Comparison of ENCODE assay signal across 11 cellular contexts in the genomic region with DNA sequence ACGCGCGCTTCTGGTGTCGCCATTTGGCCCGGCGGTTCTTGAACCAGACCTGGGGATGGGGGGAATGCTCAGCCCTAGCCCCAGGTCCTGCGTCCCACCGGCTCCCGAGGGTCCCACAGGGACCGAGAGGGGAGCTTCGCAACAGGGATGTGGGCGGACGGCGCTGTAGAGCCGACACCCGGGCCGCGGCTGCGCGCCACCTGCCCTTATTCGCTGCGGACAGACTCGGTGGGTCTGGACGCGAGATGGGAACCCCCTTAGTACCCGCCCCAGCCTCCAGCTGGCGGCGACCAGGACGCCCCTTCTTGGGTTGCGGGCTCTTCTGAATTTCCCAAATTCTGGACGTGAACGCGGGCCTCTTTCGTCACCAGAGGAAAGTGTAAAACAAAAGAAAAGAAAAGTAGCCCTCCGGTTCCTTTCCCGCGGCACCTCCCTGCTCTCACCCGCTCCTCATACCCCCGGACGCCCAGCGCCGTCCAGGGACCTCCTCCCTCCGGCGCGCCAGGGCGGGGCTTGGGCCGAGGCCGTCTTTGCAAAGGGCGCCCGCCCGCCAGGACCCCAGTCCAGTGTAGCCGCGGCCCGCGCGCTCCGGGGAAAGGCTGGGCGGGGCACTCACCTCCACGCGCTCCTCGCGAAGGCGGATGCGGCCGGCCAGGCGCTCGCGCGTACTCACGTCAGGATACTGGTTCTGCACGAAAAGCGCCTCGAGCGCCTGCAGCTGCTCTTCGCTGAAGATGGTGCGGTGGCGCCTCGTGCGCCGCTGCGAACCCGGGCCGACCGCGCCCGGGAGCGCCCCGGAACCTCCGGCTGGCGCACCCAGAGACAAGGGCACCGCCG. TPM values are rescaled to one million over a fixed set of nuclear protein-coding genes. Genes with fewer than 3 reads are reported as not detected.
DNase-seq lines count a peak whose midpoint lies in the region; ATAC-seq, FAIRE-seq and TF ChIP-seq lines count a peak whose summit lies in the region.
"Had no signal": no experiment of that assay in that cellular context is flagged by ENCODE, and none has a peak within 500 bp of the region (broad histone marks: within the 10 kb centered on the region; RNA-seq: fewer than 3 reads in every experiment).

No MANE protein-coding gene starts in this region.

- H3K23me2 ChIP-seq in H1 (ENCODE audit: low read depth, low read length) = peaks cover 7% of the 10 kb centered on the region; the same call in 1 of the 2 replicates

- FAIRE-seq in H1 (lab: Jason Lieb, UNC) = no peak
- FAIRE-seq: GM18507, kidney had no signal

- H3K23ac ChIP-seq in H1 (ENCODE audit: insufficient read length) = no peak overlapping the region

- H2AFZ ChIP-seq in H1 (ENCODE audit: low read length) = peak overlapping the region; percentile 65; the same call in 1 of the 2 replicates

- H3K4me2 ChIP-seq in H1 (ENCODE audit: insufficient read depth in 1 of 2, low read depth in 2 of 2, low read length in 2 of 2) (peak overlapping the region; percentile 40 to 71), skeletal muscle satellite cell (ENCODE audit: low read length) (peak overlapping the region; percentile 52)

- no peak overlapping the region for H2BK5ac ChIP-seq in H1 (ENCODE audit: low read depth, low read length)

- no peak overlapping the region for H2BK120ac ChIP-seq in H1 (replicated peaks; ENCODE audit: low read depth, low read length)

- H2BK12ac ChIP-seq in H1 (ENCODE audit: low read depth, low read length) = no peak overlapping the region

- H3K14ac ChIP-seq in H1 (ENCODE audit: insufficient read length) = no peak overlapping the region

- no peak for TF ChIP-seq RAD21 in H1 (IDR thresholded peaks at IDR 0.05 in 1 of 2, conservative IDR thresholded peaks at IDR 0.05 in 1 of 2; ENCODE audit: low read depth in 2 of 2, low read length in 2 of 2)

- TF ChIP-seq CTCF in GM06990 (IDR thresholded peaks at IDR 0.05; ENCODE audit: insufficient read depth, low read length, poor library complexity, severe bottlenecking) = no peak
- TF ChIP-seq CTCF in RWPE2 (IDR thresholded peaks at IDR 0.05; ENCODE audit: poor library complexity, severe bottlenecking) = no peak
- TF ChIP-seq CTCF in H1 (IDR thresholded peaks at IDR 0.05; ENCODE audit: control extremely low read depth in 1 of 3, insufficient read depth in 1 of 3, low read depth in 1 of 3, low read length in 3 of 3) = no peak

- no peak overlapping the region for H3K56ac ChIP-seq in H1 (replicated peaks; ENCODE audit: insufficient read length, low read depth, low read length)

- ATAC-seq in RWPE2 (ENCODE audit: low read depth) (peak; percentile 33; the same call in 2 of the 3 replicates), GM21786 (IDR thresholded peaks at IDR 0.05; ENCODE audit: unreplicated experiment) (no peak), GM18519 (IDR thresholded peaks at IDR 0.05; ENCODE audit: low FRiP score, unreplicated experiment) (no peak), HG02623 (IDR thresholded peaks at IDR 0.05; ENCODE audit: unreplicated experiment) (no peak)

- H3K4ac ChIP-seq in H1 (replicated peaks; ENCODE audit: insufficient read length, low read depth, low read length) = no peak overlapping the region

- H4K5ac ChIP-seq in H1 (ENCODE audit: insufficient read length, low read depth, low read length) = no peak overlapping the region

- H3K36me3 ChIP-seq in GM06990 (ENCODE audit: control insufficient read depth, insufficient read depth, low read length) = no peaks in the 10 kb centered on the region
- no peaks in the 10 kb centered on the region for H3K36me3 ChIP-seq in RWPE2 (ENCODE audit: low read depth)
- H3K36me3 ChIP-seq in H1 (ENCODE audit: control insufficient read depth in 2 of 4, insufficient read depth in 4 of 4, low read length in 3 of 4) = peaks cover 0 to 12% (median 0%) of the 10 kb centered on the region in 4 experiments; a peak in 1 of 8 replicates
- H3K36me3 ChIP-seq in skeletal muscle satellite cell (ENCODE audit: insufficient read depth, low read length) = no peaks in the 10 kb centered on the region

- peak overlapping the region; percentile 22 for H3K4me3 ChIP-seq in GM06990 (replicated peaks; ENCODE audit: low read depth, low read length)
- peak overlapping the region; percentile 7 for H3K4me3 ChIP-seq in RWPE2 (ENCODE audit: severe bottlenecking)
- H3K4me3 ChIP-seq in H1 (ENCODE audit: extremely low read depth in 1 of 4, insufficient read depth in 2 of 4, low read depth in 3 of 4, low read length in 4 of 4) = peak overlapping the region; percentile 3 to 53 (median 8); a peak in 7 of 8 replicates
- H3K4me3 ChIP-seq in skeletal muscle satellite cell (ENCODE audit: low read length) = no peak overlapping the region

- H3K27me3 ChIP-seq in GM06990 (replicated peaks; ENCODE audit: control insufficient read depth, insufficient read depth, low read length) (peaks cover 1% of the 10 kb centered on the region; the same call in 1 of the 2 replicates), RWPE2 (ENCODE audit: insufficient read depth, poor library complexity, severe bottlenecking) (peaks cover 41% of the 10 kb centered on the region), H1 (replicated peaks in 1 of 4; ENCODE audit: control insufficient read depth in 3 of 4, extremely low read depth in 1 of 4, insufficient read depth in 3 of 4, low read length in 3 of 4) (peaks cover 52 to 71% (median 61%) of the 10 kb centered on the region in 4 experiments), skeletal muscle satellite cell (ENCODE audit: control insufficient read depth, insufficient read depth, low read length) (peaks cover 59% of the 10 kb centered on the region)

- 12% methylated on average over 69 of the region's 92 CpGs; no CpG with 5 or more reads in 1 of the 2 experiments for WGBS in H1 (ENCODE audit: extremely low coverage in 1 of 2, insufficient coverage in 1 of 2, insufficient read length in 1 of 2, insufficient replicate concordance in 2 of 2, low coverage in 1 of 2, low lambda C conversion rate in 2 of 2, missing lambda C conversion rate in 1 of 2), 2 experiments

- H3K79me2 ChIP-seq in H1 (ENCODE audit: control insufficient read depth in 1 of 2, insufficient read depth in 2 of 2, low read length in 2 of 2) = peaks cover 0 to under 1% of the 10 kb centered on the region in 2 experiments; a peak in 1 of 4 replicates

- H3K27ac ChIP-seq in RWPE2 (ENCODE audit: poor library complexity, severe bottlenecking) = no peak overlapping the region
- H3K27ac ChIP-seq in H1 (ENCODE audit: low read depth, low read length) = no peak overlapping the region

- TF ChIP-seq POLR2A in H1 (IDR thresholded peaks at IDR 0.05; ENCODE audit: control extremely low read depth in 1 of 2, low read depth in 2 of 2, low read length in 2 of 2) = no peak

- H4K20me1 ChIP-seq in H1 (replicated peaks in 1 of 2; ENCODE audit: control insufficient read depth in 1 of 2, insufficient read depth in 2 of 2, low read length in 2 of 2) = peaks cover 2 to 12% of the 10 kb centered on the region in 2 experiments

- H3K18ac ChIP-seq in H1 (ENCODE audit: extremely low read depth, low read length) = no peak overlapping the region; the same call in 1 of the 2 replicates

- H2BK15ac ChIP-seq in H1 (ENCODE audit: low read length) = no peak overlapping the region

- no peak overlapping the region for H4K91ac ChIP-seq in H1 (replicated peaks; ENCODE audit: insufficient read length, low read length)

- no peaks in the 10 kb centered on the region for H3K9me3 ChIP-seq in RWPE2 (ENCODE audit: severe bottlenecking)
- 0 out of 4 replicates have a peak, but pooled peaks cover 0 to 6% of the 10 kb centered on the region in 2 experiments for H3K9me3 ChIP-seq in H1 (ENCODE audit: insufficient read depth in 2 of 2, low read depth in 1 of 2, low read length in 1 of 2)
- H3K9me3 ChIP-seq in skeletal muscle satellite cell (replicated peaks; ENCODE audit: low read length) = no peaks in the 10 kb centered on the region

- no peaks in the 10 kb centered on the region for H3K79me1 ChIP-seq in H1 (ENCODE audit: low read depth, low read length)

- CTCF ChIA-PET in H1 (lab: Charles Lee; ENCODE audit: partially characterized antibody) = interaction anchor here (1.1 to 2.8 kb wide), 2 partner anchors 11 to 30 kb away, joined by 3 to 13 read pairs; a partner anchor contains a TSS

- peak overlapping the region; percentile 85 for H4K8ac ChIP-seq in H1 (ENCODE audit: extremely low read depth, insufficient read depth, low read length)

- POLR2A ChIA-PET in H1 (lab: Charles Lee; ENCODE audit: partially characterized antibody) = interaction anchor here (1.2 to 2.3 kb wide), 5 partner anchors 9 to 138 kb away, joined by 3 to 7 read pairs (median 4); a partner anchor contains a TSS

- H3K4me1 ChIP-seq in RWPE2 (ENCODE audit: insufficient read depth, poor library complexity, severe bottlenecking) (peaks cover 3% of the 10 kb centered on the region), H1 (replicated peaks in 1 of 4; ENCODE audit: control insufficient read depth in 3 of 4, insufficient read depth in 4 of 4, low read length in 3 of 4) (peaks cover 0 to 7% (median 5%) of the 10 kb centered on the region in 4 experiments; a peak in 5 of 7 replicates), skeletal muscle satellite cell (ENCODE audit: control insufficient read depth, insufficient read depth, low read length) (no peaks in the 10 kb centered on the region)

- DNase-seq in GM06990 (ENCODE audit: extremely low read depth, insufficient read length) = no peak
- no peak for DNase-seq in RWPE2 (ENCODE audit: low spot score)
- peak in 1 of 2 experiments; percentile 84 for DNase-seq in H1 (ENCODE audit: low read depth in 1 of 2, low spot score in 2 of 2)
- DNase-seq in cerebellum (ENCODE audit: low spot score) = no peak
- DNase-seq: activated CD8-positive, alpha-beta memory T cell treated with anti-CD3 and anti-CD28 coated beads, Interleukin-2, amount 50 U/mL, for 4 hours; kidney had no signal

- H2AK5ac ChIP-seq in H1 (ENCODE audit: low read depth, low read length) = no peak overlapping the region

- H3K9ac ChIP-seq in H1 (replicated peaks in 1 of 4; ENCODE audit: extremely low read depth in 1 of 4, low read depth in 3 of 4, low read length in 3 of 4) (no peak overlapping the region), skeletal muscle satellite cell (ENCODE audit: low read depth, low read length) (no peak overlapping the region)

- TF ChIP-seq EP300 in H1 (IDR thresholded peaks at IDR 0.05; ENCODE audit: borderline replicate concordance in 1 of 2, low read depth in 2 of 2, low read length in 2 of 2) = no peak

- no peak overlapping the region for H2BK20ac ChIP-seq in H1 (ENCODE audit: low read length)

RNA-seq across cellular contexts. Expression of a gene that starts 0.8 kb away (rescaled TPM):
- total RNA-seq in H1 (2021; fragmentation: NEBNext Ultra II Directional; extraction: Animal tissue kit (Norgen Biotek cat#: 25700)) = 0.42 and 0.48 TPM in 2 replicates
- polyA plus RNA-seq in H1 (2011; rRNA removed) = 0.17 and 0.19 TPM in 2 replicates
- 0.08 TPM for polyA plus RNA-seq in H1 (2011; cell fraction: cytosol; rRNA removed)
- polyA plus RNA-seq in H1 (2011; cell fraction: nucleus; rRNA removed) = not detected
- polyA plus RNA-seq in H1 (2012, experiment 1 of 2) = 0.31 TPM in 2 of 4 replicates, not detected in the others
- polyA plus RNA-seq in H1 (2012, experiment 2 of 2) = not detected
- polyA plus RNA-seq in H1 (2013, experiment 1 of 2) = 0.04 TPM
- 0.09 TPM for polyA plus RNA-seq in H1 (2013, experiment 2 of 2)
- not detected in 2 replicates for polyA minus RNA-seq in H1 (2011; rRNA and poly(A)+ RNA removed)
- not detected for polyA minus RNA-seq in H1 (2011; cell fraction: cytosol; rRNA and poly(A)+ RNA removed)
- polyA minus RNA-seq in H1 (2011; cell fraction: nucleus; rRNA and poly(A)+ RNA removed) = not detected
- total RNA-seq in skeletal muscle satellite cell (2012; rRNA removed) = not detected in 2 replicates
- not detected for total RNA-seq in cerebellum
- total RNA-seq: kidney had no signal

RNA-seq across cellular contexts. Expression of a gene that starts 4.8 kb away (rescaled TPM):
- total RNA-seq in H1 (2021; fragmentation: NEBNext Ultra II Directional; extraction: Animal tissue kit (Norgen Biotek cat#: 25700)) = 16.0 and 18.6 TPM in 2 replicates
- 12.2 and 16.7 TPM in 2 replicates for polyA plus RNA-seq in H1 (2011; rRNA removed)
- polyA plus RNA-seq in H1 (2011; cell fraction: cytosol; rRNA removed) = 18.9 TPM
- polyA plus RNA-seq in H1 (2011; cell fraction: nucleus; rRNA removed) = 17.1 TPM
- polyA plus RNA-seq in H1 (2012, experiment 1 of 2) = 10.7 to 15.4 TPM (median 14.2 TPM) in 4 replicates
- 10.9 TPM for polyA plus RNA-seq in H1 (2012, experiment 2 of 2)
- polyA plus RNA-seq in H1 (2013, experiment 1 of 2) = 9.0 TPM
- polyA plus RNA-seq in H1 (2013, experiment 2 of 2) = 9.0 TPM
- 4.1 and 5.7 TPM in 2 replicates for polyA minus RNA-seq in H1 (2011; rRNA and poly(A)+ RNA removed)
- 5.6 TPM for polyA minus RNA-seq in H1 (2011; cell fraction: cytosol; rRNA and poly(A)+ RNA removed)
- polyA minus RNA-seq in H1 (2011; cell fraction: nucleus; rRNA and poly(A)+ RNA removed) = 4.3 TPM
- total RNA-seq in skeletal muscle satellite cell (2012; rRNA removed) = 17.7 and 19.5 TPM in 2 replicates
- total RNA-seq in cerebellum = 10.3 TPM

RNA-seq across cellular contexts. Expression of a gene that starts 18.2 kb away (rescaled TPM):
- total RNA-seq in H1 (2021; fragmentation: NEBNext Ultra II Directional; extraction: Animal tissue kit (Norgen Biotek cat#: 25700)) = not detected in 2 replicates
- not detected in 2 replicates for polyA plus RNA-seq in H1 (2011; rRNA removed)
- polyA plus RNA-seq in H1 (2011; cell fraction: cytosol; rRNA removed) = not detected
- polyA plus RNA-seq in H1 (2011; cell fraction: nucleus; rRNA removed) = not detected
- polyA plus RNA-seq in H1 (2012, experiment 1 of 2) = not detected in 4 replicates
- polyA plus RNA-seq in H1 (2012, experiment 2 of 2) = not detected
- not detected for polyA plus RNA-seq in H1 (2013, experiment 1 of 2)
- polyA plus RNA-seq in H1 (2013, experiment 2 of 2) = 0.02 TPM
- 0.13 TPM in 1 of 2 replicates, not detected in the other for polyA minus RNA-seq in H1 (2011; rRNA and poly(A)+ RNA removed)
- polyA minus RNA-seq in H1 (2011; cell fraction: cytosol; rRNA and poly(A)+ RNA removed) = not detected
- polyA minus RNA-seq in H1 (2011; cell fraction: nucleus; rRNA and poly(A)+ RNA removed) = not detected
- total RNA-seq in skeletal muscle satellite cell (2012; rRNA removed) = not detected in 2 replicates
- not detected for total RNA-seq in cerebellum
- total RNA-seq: kidney had no signal

RNA-seq across cellular contexts. Expression of a gene that starts 27.1 kb away (rescaled TPM):
- total RNA-seq in H1 (2021; fragmentation: NEBNext Ultra II Directional; extraction: Animal tissue kit (Norgen Biotek cat#: 25700)) = 62.2 and 65.5 TPM in 2 replicates
- 42.3 and 74.8 TPM in 2 replicates for polyA plus RNA-seq in H1 (2011; rRNA removed)
- 42.6 TPM for polyA plus RNA-seq in H1 (2011; cell fraction: cytosol; rRNA removed)
- polyA plus RNA-seq in H1 (2011; cell fraction: nucleus; rRNA removed) = 58.0 TPM
- 49.8 to 57.4 TPM (median 51.5 TPM) in 4 replicates for polyA plus RNA-seq in H1 (2012, experiment 1 of 2)
- 59.6 TPM for polyA plus RNA-seq in H1 (2012, experiment 2 of 2)
- 53.6 TPM for polyA plus RNA-seq in H1 (2013, experiment 1 of 2)
- 60.2 TPM for polyA plus RNA-seq in H1 (2013, experiment 2 of 2)
- 47.2 and 62.3 TPM in 2 replicates for polyA minus RNA-seq in H1 (2011; rRNA and poly(A)+ RNA removed)
- polyA minus RNA-seq in H1 (2011; cell fraction: cytosol; rRNA and poly(A)+ RNA removed) = 46.5 TPM
- 33.3 TPM for polyA minus RNA-seq in H1 (2011; cell fraction: nucleus; rRNA and poly(A)+ RNA removed)
- total RNA-seq in skeletal muscle satellite cell (2012; rRNA removed) = 30.8 and 32.7 TPM in 2 replicates
- total RNA-seq in cerebellum = 57.9 TPM

RNA-seq across cellular contexts. Expression of a gene that starts 29.3 kb away (rescaled TPM):
- total RNA-seq in H1 (2021; fragmentation: NEBNext Ultra II Directional; extraction: Animal tissue kit (Norgen Biotek cat#: 25700)) = 148 and 157 TPM in 2 replicates
- polyA plus RNA-seq in H1 (2011; rRNA removed) = 110 and 183 TPM in 2 replicates
- polyA plus RNA-seq in H1 (2011; cell fraction: cytosol; rRNA removed) = 111 TPM
- polyA plus RNA-seq in H1 (2011; cell fraction: nucleus; rRNA removed) = 127 TPM
- 74.1 to 161 TPM (median 156 TPM) in 4 replicates for polyA plus RNA-seq in H1 (2012, experiment 1 of 2)
- 175 TPM for polyA plus RNA-seq in H1 (2012, experiment 2 of 2)
- polyA plus RNA-seq in H1 (2013, experiment 1 of 2) = 102 TPM
- 94.5 TPM for polyA plus RNA-seq in H1 (2013, experiment 2 of 2)
- polyA minus RNA-seq in H1 (2011; rRNA and poly(A)+ RNA removed) = 47.6 and 69.7 TPM in 2 replicates
- polyA minus RNA-seq in H1 (2011; cell fraction: cytosol; rRNA and poly(A)+ RNA removed) = 67.6 TPM
- polyA minus RNA-seq in H1 (2011; cell fraction: nucleus; rRNA and poly(A)+ RNA removed) = 43.8 TPM
- 117 and 125 TPM in 2 replicates for total RNA-seq in skeletal muscle satellite cell (2012; rRNA removed)
- total RNA-seq in cerebellum = 16.3 TPM
